In genomic region chr9:92590386-92590785, GRCh38 we compare ENCODE assay signal across 14 cellular contexts. TPM values are rescaled to one million over a fixed set of nuclear protein-coding genes. Genes with fewer than 3 reads are reported as not detected.
DNase-seq lines count a peak whose midpoint lies in the region; TF ChIP-seq lines count a peak whose summit lies in the region.
"Had no signal": no experiment of that assay in that cellular context is flagged by ENCODE, and none has a peak within 500 bp of the region (broad histone marks: within the 10 kb centered on the region; RNA-seq: fewer than 3 reads in every experiment).

No MANE protein-coding gene starts in this region.

- in situ Hi-C loops in KBM-7 (cut with MboI; ENCODE audit: low pct_unique_long_range_greater_than_20kb, low sequenced_read_pairs) = no loop called here

- peak; percentile 57 for DNase-seq in KBM-7
- peak; percentile 72 for DNase-seq in choroid plexus epithelial cell (ENCODE audit: low read depth)
- peak; percentile 61 for DNase-seq in left kidney (ENCODE audit: low read depth, low spot score)
- DNase-seq in skeletal muscle cell (ENCODE audit: low read depth) = peak; percentile 42
- DNase-seq in A172 (ENCODE audit: low spot score) = no peak
- DNase-seq in NCI-H345 (lab: John Stamatoyannopoulos, UW) = no peak
- DNase-seq in SHP77 (lab: John Stamatoyannopoulos, UW) = no peak
- DNase-seq in activated CD8-positive, alpha-beta memory T cell treated with anti-CD3 and anti-CD28 coated beads, Interleukin-2, amount 50 U/mL, for 48 hours = no peak
- DNase-seq: cerebellar nuclear complex; kidney; NCI-H2171 treated with DMSO at 0.1 percent for 48 hours; SK-N-SH; stimulated activated CD4-positive, alpha-beta T cell treated with anti-CD3 and anti-CD28 coated beads, Interleukin-4, amount 100 ng/mL, for 4 hours had no signal

- H3K4me3 ChIP-seq in choroid plexus epithelial cell (ENCODE audit: low read depth, low read length) (no peak overlapping the region), skeletal muscle cell (ENCODE audit: low read depth, low read length) (no peak overlapping the region)

- no peak for TF ChIP-seq CTCF in choroid plexus epithelial cell (conservative IDR thresholded peaks at IDR 0.05; ENCODE audit: low read depth, low read length)

RNA-seq across cellular contexts. Expression of gene ECM2, which starts 54.6 kb away (rescaled TPM):
- total RNA-seq in A172 (2014; rRNA removed; shearing (Covaris generic)) = 0.26 TPM in 1 of 2 replicates, not detected in the other
- total RNA-seq: HT-29 had no signal

Comparison
In these comparisons a context has a peak if more than half of its experiments do, and no peak if none do; other contexts are left out.
1. DNase-seq: peak in KBM-7 (single experiment), choroid plexus epithelial cell (single experiment), left kidney (single experiment) and skeletal muscle cell (single experiment); none in A172 (single experiment), NCI-H345 (single experiment), SHP77 (0 of 2) and activated CD8-positive, alpha-beta memory T cell treated with anti-CD3 and anti-CD28 coated beads, Interleukin-2, amount 50 U/mL, for 48 hours (single experiment).